ENCODE assay signal across 13 cellular contexts in the genomic region with DNA sequence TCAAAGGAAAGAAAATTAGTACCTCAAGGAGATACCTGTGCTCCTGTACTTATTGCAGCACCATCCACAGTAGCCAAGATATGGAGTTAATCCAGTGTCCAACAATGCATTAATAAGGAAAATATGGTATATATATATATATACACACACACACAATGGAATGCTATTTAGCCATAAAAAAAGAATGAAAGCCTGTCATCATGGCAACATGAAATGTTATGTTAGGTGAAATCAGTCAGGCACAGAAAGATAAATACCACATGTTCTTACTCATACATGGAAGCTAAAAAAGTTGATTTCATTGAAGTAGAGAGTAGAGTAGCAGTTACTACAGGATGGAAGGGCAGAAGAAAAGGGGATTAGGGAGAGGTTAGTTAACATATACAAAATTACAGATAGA.
"Had no signal": no experiment of that assay in that cellular context is flagged by ENCODE, and none has a peak within 500 bp of the region (broad histone marks: within the 10 kb centered on the region; RNA-seq: fewer than 3 reads in every experiment).

No MANE protein-coding gene starts in this region.

- H3K27ac ChIP-seq: dorsolateral prefrontal cortex, right atrium auricular region, thyroid gland, uterus had no signal

- H3K9me3 ChIP-seq: right atrium auricular region, thyroid gland, uterus had no signal

- H3K36me3 ChIP-seq: right atrium auricular region, thyroid gland, uterus had no signal

- H3K27me3 ChIP-seq: dorsolateral prefrontal cortex, right atrium auricular region, thyroid gland, uterus had no signal

- H3K4me3 ChIP-seq: dorsolateral prefrontal cortex, lung, right atrium auricular region, thyroid gland, uterus had no signal

- ATAC-seq: activated naive CD8-positive, alpha-beta T cell treated with anti-CD3 and anti-CD28 coated beads, Interleukin-2, amount 50 U/mL, for 24 hours; left colon had no signal

- DNase-seq: activated B cell treated with CpG ODN at 0.5 μM for 24 hours; activated CD4-positive, alpha-beta T cell treated with anti-CD3 and anti-CD28 coated beads, Interleukin-2, amount 10 ng/mL, durations not matched to agents 24 days and 14 days; activated naive CD4-positive, alpha-beta T cell treated with Interleukin-2 at 50 U/mL for 16 hours; activated naive CD8-positive, alpha-beta T cell treated with anti-CD3 and anti-CD28 coated beads, Interleukin-2, amount 50 U/mL, for 24 hours; dorsolateral prefrontal cortex; hypothalamus; left colon; naive B cell; small intestine; thyroid gland; uterus had no signal

- H3K4me1 ChIP-seq: right atrium auricular region, thyroid gland, uterus had no signal
